Comparison of ENCODE assay signal across 8 cellular contexts in genomic region chr19:49546825-49547565, GRCh38. TPM values are rescaled to one million over a fixed set of nuclear protein-coding genes. Genes with fewer than 3 reads are reported as not detected.
A peak's percentile ranks its signal among the peaks of the same experiment; 100 is the strongest.
DNase-seq lines count a peak whose midpoint lies in the region; ATAC-seq, FAIRE-seq and TF ChIP-seq lines count a peak whose summit lies in the region.

No MANE protein-coding gene starts in this region.

- no peaks in the 10 kb centered on the region for H3K36me3 Mint-ChIP-seq in naive B cell

- H3K27me3 ChIP-seq in HUES64 (ENCODE audit: insufficient read depth, low read length) (no peaks in the 10 kb centered on the region), esophagus muscularis mucosa (no peaks in the 10 kb centered on the region)

- peaks cover 3% of the 10 kb centered on the region; the same call in 1 of the 2 replicates for H3K4me1 ChIP-seq in HUES64 (ENCODE audit: insufficient read depth, low read length)
- H3K4me1 ChIP-seq in esophagus muscularis mucosa: peaks cover 4 to 9% (median 5%) of the 10 kb centered on the region in 4 donors

- H3K27me3 Mint-ChIP-seq in naive B cell: no peaks in the 10 kb centered on the region

- H3K4me3 Mint-ChIP-seq in naive B cell: peak overlapping the region in 5 of 8 donors; percentile 46 to 70 (median 53)

- intact Hi-C loops in esophagus muscularis mucosa (cut with DNase I): loop anchor here (2.0 kb wide), 1 partner anchor 44 kb away; no protein-coding TSS in a partner anchor
- intact Hi-C loops in posterior vena cava (cut with DNase I): no loop called here

- H3K36me3 ChIP-seq in HUES64 (ENCODE audit: insufficient read depth, low read length): no peaks in the 10 kb centered on the region
- H3K36me3 ChIP-seq in esophagus muscularis mucosa: peaks cover 0 to 13% (median 3%) of the 10 kb centered on the region in 4 donors

- peak overlapping the region in 4 of 6 donors; percentile 0 to 86 (median 51) for H3K27ac Mint-ChIP-seq in naive B cell

- ATAC-seq in naive B cell (ENCODE audit: low read depth in 2 of 2): peak; percentile 79 to 89

- peak; percentile 76 for DNase-seq in DMS114 treated with DMSO at 0.1 percent for 48 hours (lab: John Stamatoyannopoulos, UW; ENCODE audit: unreplicated experiment)
- peak; percentile 49 for DNase-seq in NOMO-1 treated with dmso at 0.1 percent for 144 hours (lab: John Stamatoyannopoulos, UW; ENCODE audit: unreplicated experiment)
- peak; percentile 58 for DNase-seq in activated CD8-positive, alpha-beta memory T cell treated with anti-CD3 and anti-CD28 coated beads, Interleukin-2, amount 50 U/mL, for 4 hours
- DNase-seq in esophagus muscularis mucosa (ENCODE audit: extremely low spot score): peak; percentile 94
- peak; percentile 73 for DNase-seq in naive B cell
- DNase-seq in urothelium cell line (ENCODE audit: low spot score): peak; percentile 81
- DNase-seq in posterior vena cava (ENCODE audit: low spot score): no peak

- H3K9me3 ChIP-seq in HUES64 (ENCODE audit: insufficient read depth, low read depth, low read length): no peaks in the 10 kb centered on the region
- no peaks in the 10 kb centered on the region for H3K9me3 ChIP-seq in esophagus muscularis mucosa

- H3K9ac ChIP-seq in HUES64 (ENCODE audit: low read depth, low read length): no peak overlapping the region

- H3K4me3 ChIP-seq in HUES64 (ENCODE audit: low read length) (peak overlapping the region; percentile 10; the same call in 1 of the 2 replicates), esophagus muscularis mucosa (no peak overlapping the region)

- no peak for TF ChIP-seq POLR2A in esophagus muscularis mucosa (IDR thresholded peaks at IDR 0.05; ENCODE audit: low read depth)

- TF ChIP-seq CTCF in esophagus muscularis mucosa (IDR thresholded peaks at IDR 0.05): peak; percentile 85 to 94 (median 88)

- no peak for FAIRE-seq in urothelium cell line (lab: Jason Lieb, UNC)

- H3K27ac ChIP-seq in HUES64 (ENCODE audit: low read depth, low read length) (peak overlapping the region; percentile 28; the same call in 1 of the 2 replicates), esophagus muscularis mucosa (replicated peaks in 1 of 4) (no peak overlapping the region)

- TF ChIP-seq EP300 in esophagus muscularis mucosa (IDR thresholded peaks at IDR 0.05): no peak

- WGBS in HUES64: 28% methylated on average over 9 of the region's 9 CpGs
- WGBS in esophagus muscularis mucosa: 7% methylated on average over 9 of the region's 9 CpGs

- peaks cover 4 to 11% (median 10%) of the 10 kb centered on the region in 3 donors for H3K4me1 Mint-ChIP-seq in naive B cell

- H3K9me3 Mint-ChIP-seq in naive B cell: no peaks in the 10 kb centered on the region

RNA-seq across cellular contexts. Expression of gene RCN3, which starts 19.2 kb away (rescaled TPM):
- 3.3 TPM for polyA plus RNA-seq in HUES64 (2013, experiment 1 of 2)
- 3.6 TPM for polyA plus RNA-seq in HUES64 (2013, experiment 2 of 2)
- total RNA-seq in esophagus muscularis mucosa (10 to 100 TPM in 3 of 4 donors, 1 to 10 TPM in 1; 9.8 to 22.4 (median 18.0) TPM), posterior vena cava (100 to 1,000 TPM in 1 of 2 donors, 10 to 100 TPM in 1; 94.0 to 128 TPM)
- polyA plus RNA-seq in naive B cell (ENCODE audit: low read depth in 6 of 6): under 1 TPM in 2 of 6 donors, not detected in 4; 0.17 to 0.43 TPM

RNA-seq across cellular contexts. Expression of gene NOSIP, which starts 33.4 kb away (rescaled TPM):
- 61.3 TPM for polyA plus RNA-seq in HUES64 (2013, experiment 1 of 2)
- 62.8 TPM for polyA plus RNA-seq in HUES64 (2013, experiment 2 of 2)
- 10 to 100 TPM; 51.0 to 71.6 (median 59.2) TPM for total RNA-seq in esophagus muscularis mucosa
- polyA plus RNA-seq in naive B cell (ENCODE audit: low read depth in 6 of 6): 100 to 1,000 TPM in 5 of 6 donors, 10 to 100 TPM in 1; 89.5 to 136 (median 113) TPM
- total RNA-seq in posterior vena cava: 10 to 100 TPM; 35.8 to 36.0 TPM

RNA-seq across cellular contexts. Expression of gene PRRG2, which starts 34.1 kb away (rescaled TPM):
- 1.8 TPM for polyA plus RNA-seq in HUES64 (2013, experiment 1 of 2)
- 1.5 TPM for polyA plus RNA-seq in HUES64 (2013, experiment 2 of 2)
- total RNA-seq in esophagus muscularis mucosa (1 to 10 TPM in 2 of 4 donors, under 1 TPM in 1, not detected in 1; 0.17 to 2.5 (median 1.6) TPM), posterior vena cava (under 1 TPM; 0.46 to 0.52 TPM)
- under 1 TPM in 5 of 6 donors, not detected in 1; 0.20 to 0.79 (median 0.62) TPM for polyA plus RNA-seq in naive B cell (ENCODE audit: low read depth in 6 of 6)

RNA-seq across cellular contexts. Expression of gene FCGRT, which starts 34.5 kb away (rescaled TPM):
- polyA plus RNA-seq in HUES64 (2013, experiment 1 of 2): 14.3 TPM
- polyA plus RNA-seq in HUES64 (2013, experiment 2 of 2): 24.0 TPM
- total RNA-seq in esophagus muscularis mucosa: 100 to 1,000 TPM; 108 to 234 (median 170) TPM
- polyA plus RNA-seq in naive B cell (ENCODE audit: low read depth in 6 of 6): 10 to 100 TPM; 56.7 to 69.7 (median 62.7) TPM
- 100 to 1,000 TPM; 192 to 304 TPM for total RNA-seq in posterior vena cava

RNA-seq across cellular contexts. Expression of gene PRR12, which starts 44.0 kb away (rescaled TPM):
- 30.1 TPM for polyA plus RNA-seq in HUES64 (2013, experiment 1 of 2)
- polyA plus RNA-seq in HUES64 (2013, experiment 2 of 2): 30.4 TPM
- total RNA-seq in esophagus muscularis mucosa: 10 to 100 TPM in 3 of 4 donors, 1 to 10 TPM in 1; 9.4 to 29.1 (median 16.3) TPM
- polyA plus RNA-seq in naive B cell (ENCODE audit: low read depth in 6 of 6): under 1 TPM; 0.09 to 0.77 (median 0.29) TPM
- total RNA-seq in posterior vena cava: 10 to 100 TPM; 18.8 to 21.7 TPM

Comparison
In these comparisons a context has a peak if more than half of its experiments do, and no peak if none do; other contexts are left out.
1. RNA of gene RCN3, which starts 19.2 kb away (total RNA-seq): 94.0 to 128 TPM in posterior vena cava; 9.8 to 22.4 TPM in esophagus muscularis mucosa; every median in the first group is over 4 times any median in the second.